In the genomic region with DNA sequence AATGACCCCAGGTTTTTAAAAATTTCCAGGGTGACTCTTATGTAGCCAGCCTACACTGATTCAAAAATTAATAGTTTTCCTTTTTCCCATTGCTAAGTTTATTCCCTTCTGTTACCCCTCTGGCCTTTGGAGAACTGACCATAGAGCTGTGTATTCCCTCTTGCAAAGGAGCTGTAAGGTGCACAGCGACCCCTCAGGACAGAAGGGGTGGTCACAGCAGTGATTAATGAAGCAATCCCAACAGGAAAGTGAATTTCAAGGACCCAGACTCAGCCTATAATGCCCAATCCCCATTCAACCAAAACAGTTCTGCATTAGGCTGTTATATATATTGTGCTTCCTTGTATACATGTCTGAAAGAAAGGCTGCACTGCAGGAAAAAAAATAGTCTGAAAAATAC, we compare ENCODE assay signal across 1 cellular context.
TF ChIP-seq lines count a peak whose summit lies in the region.

No MANE protein-coding gene starts in this region.

TF ChIP-seq in HCT116, 20 proteins besides CTCF, POLR2A, EP300 and RAD21:
- TF ChIP-seq, protein P1, sequence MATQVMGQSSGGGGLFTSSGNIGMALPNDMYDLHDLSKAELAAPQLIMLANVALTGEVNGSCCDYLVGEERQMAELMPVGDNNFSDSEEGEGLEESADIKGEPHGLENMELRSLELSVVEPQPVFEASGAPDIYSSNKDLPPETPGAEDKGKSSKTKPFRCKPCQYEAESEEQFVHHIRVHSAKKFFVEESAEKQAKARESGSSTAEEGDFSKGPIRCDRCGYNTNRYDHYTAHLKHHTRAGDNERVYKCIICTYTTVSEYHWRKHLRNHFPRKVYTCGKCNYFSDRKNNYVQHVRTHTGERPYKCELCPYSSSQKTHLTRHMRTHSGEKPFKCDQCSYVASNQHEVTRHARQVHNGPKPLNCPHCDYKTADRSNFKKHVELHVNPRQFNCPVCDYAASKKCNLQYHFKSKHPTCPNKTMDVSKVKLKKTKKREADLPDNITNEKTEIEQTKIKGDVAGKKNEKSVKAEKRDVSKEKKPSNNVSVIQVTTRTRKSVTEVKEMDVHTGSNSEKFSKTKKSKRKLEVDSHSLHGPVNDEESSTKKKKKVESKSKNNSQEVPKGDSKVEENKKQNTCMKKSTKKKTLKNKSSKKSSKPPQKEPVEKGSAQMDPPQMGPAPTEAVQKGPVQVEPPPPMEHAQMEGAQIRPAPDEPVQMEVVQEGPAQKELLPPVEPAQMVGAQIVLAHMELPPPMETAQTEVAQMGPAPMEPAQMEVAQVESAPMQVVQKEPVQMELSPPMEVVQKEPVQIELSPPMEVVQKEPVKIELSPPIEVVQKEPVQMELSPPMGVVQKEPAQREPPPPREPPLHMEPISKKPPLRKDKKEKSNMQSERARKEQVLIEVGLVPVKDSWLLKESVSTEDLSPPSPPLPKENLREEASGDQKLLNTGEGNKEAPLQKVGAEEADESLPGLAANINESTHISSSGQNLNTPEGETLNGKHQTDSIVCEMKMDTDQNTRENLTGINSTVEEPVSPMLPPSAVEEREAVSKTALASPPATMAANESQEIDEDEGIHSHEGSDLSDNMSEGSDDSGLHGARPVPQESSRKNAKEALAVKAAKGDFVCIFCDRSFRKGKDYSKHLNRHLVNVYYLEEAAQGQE (IDR thresholded peaks at IDR 0.05; ENCODE audit: low read depth) = no peak
- TF ChIP-seq, protein P2, sequence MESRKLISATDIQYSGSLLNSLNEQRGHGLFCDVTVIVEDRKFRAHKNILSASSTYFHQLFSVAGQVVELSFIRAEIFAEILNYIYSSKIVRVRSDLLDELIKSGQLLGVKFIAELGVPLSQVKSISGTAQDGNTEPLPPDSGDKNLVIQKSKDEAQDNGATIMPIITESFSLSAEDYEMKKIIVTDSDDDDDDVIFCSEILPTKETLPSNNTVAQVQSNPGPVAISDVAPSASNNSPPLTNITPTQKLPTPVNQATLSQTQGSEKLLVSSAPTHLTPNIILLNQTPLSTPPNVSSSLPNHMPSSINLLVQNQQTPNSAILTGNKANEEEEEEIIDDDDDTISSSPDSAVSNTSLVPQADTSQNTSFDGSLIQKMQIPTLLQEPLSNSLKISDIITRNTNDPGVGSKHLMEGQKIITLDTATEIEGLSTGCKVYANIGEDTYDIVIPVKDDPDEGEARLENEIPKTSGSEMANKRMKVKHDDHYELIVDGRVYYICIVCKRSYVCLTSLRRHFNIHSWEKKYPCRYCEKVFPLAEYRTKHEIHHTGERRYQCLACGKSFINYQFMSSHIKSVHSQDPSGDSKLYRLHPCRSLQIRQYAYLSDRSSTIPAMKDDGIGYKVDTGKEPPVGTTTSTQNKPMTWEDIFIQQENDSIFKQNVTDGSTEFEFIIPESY (IDR thresholded peaks at IDR 0.05; ENCODE audit: extremely low read depth, insufficient replicate concordance, low read length) = no peak
- TF ChIP-seq EGR1 (IDR thresholded peaks at IDR 0.05; ENCODE audit: low read depth) (no peak), FOSL1 (IDR thresholded peaks at IDR 0.05; ENCODE audit: low read depth) (no peak)
